Comparison of ENCODE assay signal across 21 cellular contexts in genomic region chr13:43030548-43030947, GRCh38. TPM values are rescaled to one million over a fixed set of nuclear protein-coding genes. Genes with fewer than 3 reads are reported as not detected.
A peak's percentile ranks its signal among the peaks of the same experiment; 100 is the strongest.
DNase-seq lines count a peak whose midpoint lies in the region; ATAC-seq lines count a peak whose summit lies in the region.
"Had no signal": no experiment of that assay in that cellular context is flagged by ENCODE, and none has a peak within 500 bp of the region (broad histone marks: within the 10 kb centered on the region; RNA-seq: fewer than 3 reads in every experiment).

No MANE protein-coding gene starts in this region.

- peaks cover 27% of the 10 kb centered on the region for H3K36me3 Mint-ChIP-seq in activated naive CD4-positive, alpha-beta T cell treated with anti-CD3 and anti-CD28 coated beads for 36 hours (ENCODE audit: low read depth)
- H3K36me3 Mint-ChIP-seq in activated T-helper 17 cell treated with anti-CD3 and anti-CD28 coated beads, Interleukin-2, amount 50 U/mL, for 72 hours (ENCODE audit: low read depth) = peaks cover 43% of the 10 kb centered on the region

- H3K9me3 Mint-ChIP-seq in activated naive CD4-positive, alpha-beta T cell treated with anti-CD3 and anti-CD28 coated beads for 36 hours = peaks cover 5% of the 10 kb centered on the region
- H3K9me3 Mint-ChIP-seq in activated T-helper 17 cell treated with anti-CD3 and anti-CD28 coated beads, Interleukin-2, amount 50 U/mL, for 72 hours = no peaks in the 10 kb centered on the region

- DNase-seq in activated naive CD4-positive, alpha-beta T cell treated with anti-CD3 and anti-CD28 coated beads for 36 hours = peak; percentile 14
- DNase-seq in activated naive CD4-positive, alpha-beta T cell treated with anti-CD3 and anti-CD28 coated beads, Interleukin-2, amount 50 U/mL, for 16 hours = no peak
- DNase-seq in NCI-H446 treated with DMSO at 0.1 percent for 48 hours (lab: John Stamatoyannopoulos, UW) (no peak), GF-D8 (lab: John Stamatoyannopoulos, UW) (no peak), C1 segment of cervical spinal cord (lab: John Stamatoyannopoulos, UW) (no peak), DMS 273 treated with DMSO at 0.1 percent for 48 hours (lab: John Stamatoyannopoulos, UW) (no peak)
- DNase-seq: 8988T; activated CD4-positive, alpha-beta T cell treated with anti-CD3 and anti-CD28 coated beads, Interleukin-2, amount 10 ng/mL, durations not matched to agents 24 days and 14 days; dermis blood vessel endothelial cell; foreskin fibroblast; HCEC 1CT; KG1; kidney; natural killer cell; NCI-H2029 treated with DMSO at 0.1 percent for 48 hours; RPMI8226; stimulated activated CD4-positive, alpha-beta T cell treated with anti-CD3 and anti-CD28 coated beads, Interleukin-2, amount 100 ng/mL, for 24 hours; stimulated activated naive CD8-positive, alpha-beta T cell treated with anti-CD3 and anti-CD28 coated beads, Interleukin-15, amount 100 ng/mL, for 72 hours; transverse colon had no signal

- no peaks in the 10 kb centered on the region for H3K27me3 Mint-ChIP-seq in activated naive CD4-positive, alpha-beta T cell treated with anti-CD3 and anti-CD28 coated beads for 36 hours (ENCODE audit: low read depth)
- no peaks in the 10 kb centered on the region for H3K27me3 Mint-ChIP-seq in activated T-helper 17 cell treated with anti-CD3 and anti-CD28 coated beads, Interleukin-2, amount 50 U/mL, for 72 hours
- H3K27me3 Mint-ChIP-seq: activated CD4-positive, alpha-beta T cell treated with anti-CD3 and anti-CD28 coated beads, Interleukin-2, amount 10 ng/mL, durations not matched to agents 24 days and 14 days; stimulated activated naive CD8-positive, alpha-beta T cell treated with anti-CD3 and anti-CD28 coated beads, Interleukin-15, amount 100 ng/mL, for 72 hours had no signal

- no peak overlapping the region for H3K4me3 Mint-ChIP-seq in activated naive CD4-positive, alpha-beta T cell treated with anti-CD3 and anti-CD28 coated beads for 36 hours
- no peak overlapping the region for H3K4me3 Mint-ChIP-seq in activated T-helper 17 cell treated with anti-CD3 and anti-CD28 coated beads, Interleukin-2, amount 50 U/mL, for 72 hours
- H3K4me3 Mint-ChIP-seq: activated CD4-positive, alpha-beta T cell treated with anti-CD3 and anti-CD28 coated beads, Interleukin-2, amount 10 ng/mL, durations not matched to agents 24 days and 14 days; natural killer cell; stimulated activated naive CD8-positive, alpha-beta T cell treated with anti-CD3 and anti-CD28 coated beads, Interleukin-15, amount 100 ng/mL, for 72 hours had no signal

- peaks cover 41% of the 10 kb centered on the region for H3K4me1 Mint-ChIP-seq in activated naive CD4-positive, alpha-beta T cell treated with anti-CD3 and anti-CD28 coated beads for 36 hours (ENCODE audit: low read depth)
- H3K4me1 Mint-ChIP-seq in activated T-helper 17 cell treated with anti-CD3 and anti-CD28 coated beads, Interleukin-2, amount 50 U/mL, for 72 hours = peaks cover 24% of the 10 kb centered on the region

- no peak overlapping the region for H3K27ac Mint-ChIP-seq in activated naive CD4-positive, alpha-beta T cell treated with anti-CD3 and anti-CD28 coated beads for 36 hours
- no peak overlapping the region for H3K27ac Mint-ChIP-seq in activated T-helper 17 cell treated with anti-CD3 and anti-CD28 coated beads, Interleukin-2, amount 50 U/mL, for 72 hours
- H3K27ac Mint-ChIP-seq: activated CD4-positive, alpha-beta T cell treated with anti-CD3 and anti-CD28 coated beads, Interleukin-2, amount 10 ng/mL, durations not matched to agents 24 days and 14 days had no signal

- CTCF ChIA-PET in activated naive CD4-positive, alpha-beta T cell treated with anti-CD3 and anti-CD28 coated beads for 36 hours (lab: Charles Lee) = no interaction called here

- ATAC-seq in HG02642 (IDR thresholded peaks at IDR 0.05; ENCODE audit: poor library complexity, unreplicated experiment) = peak; percentile 78
- ATAC-seq in activated T-helper 17 cell treated with anti-CD3 and anti-CD28 coated beads, Interleukin-2, amount 50 U/mL, for 72 hours (replicated peaks) = peak; percentile 45
- ATAC-seq: natural killer cell; stimulated activated naive CD8-positive, alpha-beta T cell treated with anti-CD3 and anti-CD28 coated beads, Interleukin-15, amount 100 ng/mL, for 72 hours had no signal

- intact Hi-C loops in activated naive CD4-positive, alpha-beta T cell treated with anti-CD3 and anti-CD28 coated beads for 36 hours (cut with micrococcal nuclease) = no loop called here

RNA-seq across cellular contexts. Expression of gene DNAJC15, which starts 7.2 kb away (rescaled TPM):
- total RNA-seq in activated naive CD4-positive, alpha-beta T cell treated with anti-CD3 and anti-CD28 coated beads for 36 hours = 10 to 100 TPM; 14.5 to 16.8 TPM
- 10 to 100 TPM in 1 of 2 donors, 1 to 10 TPM in 1; 7.5 to 15.6 TPM for total RNA-seq in activated T-helper 17 cell treated with anti-CD3 and anti-CD28 coated beads, Interleukin-2, amount 50 U/mL, for 72 hours

RNA-seq across cellular contexts. Expression of gene EPSTI1, which starts 38.5 kb away (rescaled TPM):
- 10 to 100 TPM; 17.4 to 19.8 TPM for total RNA-seq in activated naive CD4-positive, alpha-beta T cell treated with anti-CD3 and anti-CD28 coated beads for 36 hours
- 10 to 100 TPM; 13.6 to 18.1 TPM for total RNA-seq in activated T-helper 17 cell treated with anti-CD3 and anti-CD28 coated beads, Interleukin-2, amount 50 U/mL, for 72 hours
